Comparison of ENCODE assay signal across 16 cellular contexts in genomic region chr17:12756786-12757185, GRCh38.
"Had no signal": no experiment of that assay in that cellular context is flagged by ENCODE, and none has a peak within 500 bp of the region (broad histone marks: within the 10 kb centered on the region; RNA-seq: fewer than 3 reads in every experiment).

No MANE protein-coding gene starts in this region.

- H3K36me3 ChIP-seq: vagina had no signal

- H3K9me3 ChIP-seq: ascending aorta, right atrium auricular region, tibial artery, vagina had no signal

- H3K27ac Mint-ChIP-seq: activated CD4-positive, alpha-beta T cell treated with anti-CD3 and anti-CD28 coated beads, Interleukin-2, amount 10 ng/mL, durations not matched to agents 7 days and 5 days; activated naive CD4-positive, alpha-beta T cell treated with anti-CD3 and anti-CD28 coated beads, Interleukin-2, amount 10 ng/mL, durations not matched to agents 7 days and 5 days; nephron; T-helper 2 cell treated with Interferon-gamma antibody and Interleukin-4, amounts not matched to agents 5 μg/mL and 100 μg/mL, for 36 hours had no signal

- FAIRE-seq: colon had no signal

- H3K27me3 Mint-ChIP-seq: activated CD4-positive, alpha-beta T cell treated with anti-CD3 and anti-CD28 coated beads, Interleukin-2, amount 10 ng/mL, durations not matched to agents 7 days and 5 days; activated naive CD4-positive, alpha-beta T cell treated with anti-CD3 and anti-CD28 coated beads, Interleukin-2, amount 10 ng/mL, durations not matched to agents 7 days and 5 days had no signal

- H3K4me1 Mint-ChIP-seq: activated CD4-positive, alpha-beta T cell treated with anti-CD3 and anti-CD28 coated beads, Interleukin-2, amount 10 ng/mL, durations not matched to agents 7 days and 5 days; activated naive CD4-positive, alpha-beta T cell treated with anti-CD3 and anti-CD28 coated beads, Interleukin-2, amount 10 ng/mL, durations not matched to agents 7 days and 5 days; nephron had no signal

- H3K27me3 ChIP-seq: ascending aorta, foreskin keratinocyte, right atrium auricular region, tibial artery, vagina had no signal

- H3K4me3 ChIP-seq: ascending aorta, right atrium auricular region, tibial artery, vagina had no signal

- H3K9me3 Mint-ChIP-seq: nephron had no signal

- DNase-seq: activated CD4-positive, alpha-beta T cell treated with anti-CD3 and anti-CD28 coated beads, Interleukin-2, amount 10 ng/mL, durations not matched to agents 7 days and 5 days; activated naive CD4-positive, alpha-beta T cell treated with anti-CD3 and anti-CD28 coated beads, Interleukin-2, amount 10 ng/mL, durations not matched to agents 7 days and 5 days; activated T-cell treated with anti-CD3 and anti-CD28 coated beads for 4 hours; caudate nucleus; erythroblast; foreskin keratinocyte; occipital lobe; stimulated activated CD4-positive, alpha-beta T cell treated with anti-CD3 and anti-CD28 coated beads, Interleukin-4, amount 100 ng/mL, for 24 hours; stimulated activated naive CD4-positive, alpha-beta T cell; tibial artery had no signal

- H3K27ac ChIP-seq: ascending aorta, foreskin keratinocyte, right atrium auricular region, tibial artery, vagina had no signal

- H3K4me1 ChIP-seq: ascending aorta, foreskin keratinocyte, right atrium auricular region, tibial artery, vagina had no signal

- H3K36me3 Mint-ChIP-seq: activated naive CD4-positive, alpha-beta T cell treated with anti-CD3 and anti-CD28 coated beads, Interleukin-2, amount 10 ng/mL, durations not matched to agents 7 days and 5 days had no signal

- H3K4me3 Mint-ChIP-seq: activated CD4-positive, alpha-beta T cell treated with anti-CD3 and anti-CD28 coated beads, Interleukin-2, amount 10 ng/mL, durations not matched to agents 7 days and 5 days; activated naive CD4-positive, alpha-beta T cell treated with anti-CD3 and anti-CD28 coated beads, Interleukin-2, amount 10 ng/mL, durations not matched to agents 7 days and 5 days; nephron; T-helper 2 cell treated with Interferon-gamma antibody and Interleukin-4, amounts not matched to agents 5 μg/mL and 100 μg/mL, for 36 hours had no signal
